ENCODE assay signal across 8 cellular contexts in genomic region chr2:31235504-31235902, GRCh38. TPM values are rescaled to one million over a fixed set of nuclear protein-coding genes. Genes with fewer than 3 reads are reported as not detected.
DNase-seq lines count a peak whose midpoint lies in the region; ATAC-seq and TF ChIP-seq lines count a peak whose summit lies in the region.

No MANE protein-coding gene starts in this region.

- H3K27ac Mint-ChIP-seq in endothelial cell (ENCODE audit: unreplicated experiment) (no peak overlapping the region), osteocyte (ENCODE audit: unreplicated experiment) (peak overlapping the region; percentile 6)

- H3K9me3 Mint-ChIP-seq in endothelial cell (ENCODE audit: unreplicated experiment) (no peaks in the 10 kb centered on the region), osteocyte (ENCODE audit: unreplicated experiment) (no peaks in the 10 kb centered on the region)

- H3K27me3 Mint-ChIP-seq in endothelial cell (ENCODE audit: unreplicated experiment), result peaks cover 6% of the 10 kb centered on the region
- peaks cover 18% of the 10 kb centered on the region for H3K27me3 Mint-ChIP-seq in osteocyte (ENCODE audit: unreplicated experiment)

- H3K4me1 Mint-ChIP-seq in endothelial cell (ENCODE audit: unreplicated experiment) (no peaks in the 10 kb centered on the region), osteocyte (ENCODE audit: unreplicated experiment) (peaks cover 47% of the 10 kb centered on the region)

- DNase-seq in DMS 273 treated with DMSO at 0.1 percent for 48 hours (lab: John Stamatoyannopoulos, UW) (peak; percentile 7), RPMI7951 (ENCODE audit: low read depth) (peak; percentile 92), endothelial cell (ENCODE audit: low spot score) (no peak), osteocyte (ENCODE audit: extremely low spot score, unreplicated experiment) (peak; percentile 38), NCI-H1092 (lab: John Stamatoyannopoulos, UW) (no peak), NCI-H187 treated with DMSO at 0.1 percent for 48 hours (lab: John Stamatoyannopoulos, UW) (no peak)
- DNase-seq in effector CD8-positive, alpha-beta T cell (lab: John Stamatoyannopoulos, UW), result no peak

- TF ChIP-seq CTCF in endothelial cell (IDR thresholded peaks at IDR 0.05; ENCODE audit: unreplicated experiment) (no peak), osteocyte (IDR thresholded peaks at IDR 0.05) (no peak)

- H3K36me3 Mint-ChIP-seq in endothelial cell (ENCODE audit: low read depth, unreplicated experiment) (no peaks in the 10 kb centered on the region), osteocyte (ENCODE audit: unreplicated experiment) (no peaks in the 10 kb centered on the region)

- no peak for ATAC-seq in GM21367 (IDR thresholded peaks at IDR 0.05; ENCODE audit: unreplicated experiment)

- H3K4me3 Mint-ChIP-seq in endothelial cell (ENCODE audit: unreplicated experiment), result peak overlapping the region; percentile 81
- H3K4me3 Mint-ChIP-seq in osteocyte (ENCODE audit: unreplicated experiment), result peak overlapping the region; percentile 79

RNA-seq across cellular contexts. Expression of gene EHD3, which starts 1.6 kb away (rescaled TPM):
- total RNA-seq in RPMI7951 (2014; rRNA removed; shearing (Covaris generic)), result 19.9 and 20.0 TPM in 2 replicates
- total RNA-seq in endothelial cell (ENCODE audit: unreplicated experiment), result 8.0 TPM
- total RNA-seq in osteocyte, result 25.9 and 26.2 TPM in 2 replicates

RNA-seq across cellular contexts. Expression of gene CAPN14, which starts 18.2 kb away (rescaled TPM):
- total RNA-seq in RPMI7951 (2014; rRNA removed; shearing (Covaris generic)), result 0.96 and 1.3 TPM in 2 replicates
- total RNA-seq in endothelial cell (ENCODE audit: unreplicated experiment) (0.13 TPM), osteocyte (0.13 and 0.24 TPM in 2 replicates)

Comparison
In these comparisons a context has a peak if more than half of its experiments do, and no peak if none do; other contexts are left out.
1. DNase-seq: peak in DMS 273 treated with DMSO at 0.1 percent for 48 hours (single experiment), RPMI7951 (single experiment) and osteocyte (single experiment); none in endothelial cell (single experiment), NCI-H1092 (single experiment), effector CD8-positive, alpha-beta T cell (single experiment) and NCI-H187 treated with DMSO at 0.1 percent for 48 hours (single experiment).